In genomic region chr6:80104520-80104919, GRCh38 we compare ENCODE assay signal across 1 cellular context.
TF ChIP-seq lines count a peak whose summit lies in the region.

No MANE protein-coding gene starts in this region.

TF ChIP-seq in GM23338, 12 proteins besides CTCF, POLR2A, EP300 and RAD21 (continued from another document):
- TF ChIP-seq EZH2phosphoT487 (IDR thresholded peaks at IDR 0.05; ENCODE audit: unreplicated experiment) (no peak), POLR2AphosphoS5 (IDR thresholded peaks at IDR 0.05; ENCODE audit: low read depth) (no peak), ZNF462 (CRISPR knock-in tag; IDR thresholded peaks at IDR 0.05) (no peak), EZH2 (IDR thresholded peaks at IDR 0.05; ENCODE audit: low read depth, unreplicated experiment) (no peak), STAT1 (IDR thresholded peaks at IDR 0.05; ENCODE audit: unreplicated experiment) (no peak), CREB1 (CRISPR knock-in tag; IDR thresholded peaks at IDR 0.05; ENCODE audit: low read depth) (no peak), ZNF114 (CRISPR knock-in tag; IDR thresholded peaks at IDR 0.05) (no peak), JUNB (IDR thresholded peaks at IDR 0.05; ENCODE audit: unreplicated experiment) (no peak)
TF ChIP-seq in GM23338: peak in this region for 0.
